Comparison of ENCODE assay signal across 30 cellular contexts in the genomic region with DNA sequence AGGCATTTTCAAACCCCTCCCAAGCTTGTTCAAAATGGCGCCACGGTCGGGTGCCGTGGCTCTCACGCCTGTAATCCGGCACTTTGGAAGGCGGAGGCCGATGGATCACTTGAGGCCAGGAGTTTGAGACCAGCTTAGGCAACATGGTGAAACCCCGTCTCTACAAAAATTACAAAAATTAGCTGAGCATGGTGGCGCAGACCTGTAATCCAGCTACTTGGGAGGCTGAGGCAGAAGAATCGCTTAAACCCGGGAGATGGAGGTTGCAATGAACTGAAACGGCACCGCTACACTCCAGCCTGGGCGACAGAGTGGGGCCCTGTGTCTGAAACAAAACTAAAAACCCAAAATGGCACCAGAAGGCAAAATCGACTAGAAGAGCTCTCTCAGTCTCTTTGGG.
"Had no signal": no experiment of that assay in that cellular context is flagged by ENCODE, and none has a peak within 500 bp of the region (broad histone marks: within the 10 kb centered on the region; RNA-seq: fewer than 3 reads in every experiment).

No MANE protein-coding gene starts in this region.

- H3K4me1 Mint-ChIP-seq: naive B cell; natural killer cell; stimulated activated naive B cell treated with anti-CD40 and anti-IgM and Interleukin-4, amounts not matched to agents 10 μg/mL and 1 μg/mL and 100 μg/mL, for 72 hours had no signal

- H3K9me3 Mint-ChIP-seq: mesothelial cell of epicardium; naive B cell; natural killer cell; nephron progenitor cell; neural progenitor cell; stimulated activated naive B cell treated with anti-CD40 and anti-IgM and Interleukin-4, amounts not matched to agents 10 μg/mL and 1 μg/mL and 100 μg/mL, for 72 hours had no signal

- H3K4me3 ChIP-seq: heart right ventricle, hepatocyte, left ventricle myocardium inferior, lung, neural progenitor cell, ovary, right atrium auricular region, right lobe of liver, smooth muscle cell, stomach, testis, thyroid gland, transverse colon, upper lobe of right lung had no signal

- FAIRE-seq: kidney, urothelium cell line had no signal

- DNase-seq: heart right ventricle; kidney; left colon; left ventricle myocardium inferior; mesendoderm; naive B cell; natural killer cell; nephron progenitor cell; occipital lobe; ovary; stimulated activated CD4-positive, alpha-beta T cell treated with anti-CD3 and anti-CD28 coated beads, Interleukin-15, amount 100 ng/mL, for 24 hours; stimulated activated CD4-positive, alpha-beta T cell treated with anti-CD3 and anti-CD28 coated beads, Interleukin-2, amount 100 ng/mL, for 24 hours; stimulated activated CD4-positive, alpha-beta T cell treated with anti-CD3 and anti-CD28 coated beads, Interleukin-4, amount 100 ng/mL, for 1 hour; stimulated activated naive B cell treated with anti-CD40 and anti-IgM and Interleukin-4, amounts not matched to agents 10 μg/mL and 1 μg/mL and 100 μg/mL, for 72 hours; stimulated activated naive CD8-positive, alpha-beta T cell treated with anti-CD3 and anti-CD28 coated beads, Interleukin-15, Interleukin-2, amounts not matched to agents 100 U/mL and 50 U/mL, for 24 hours; stomach; testis; thyroid gland; transverse colon; upper lobe of right lung had no signal

- H3K27ac ChIP-seq: hepatocyte, left ventricle myocardium inferior, neural progenitor cell, neutrophil, ovary, right atrium auricular region, right lobe of liver, stomach, testis, thyroid gland, transverse colon, upper lobe of right lung had no signal

- H3K4me3 Mint-ChIP-seq: mesothelial cell of epicardium; natural killer cell; nephron progenitor cell; neural progenitor cell; stimulated activated naive B cell treated with anti-CD40 and anti-IgM and Interleukin-4, amounts not matched to agents 10 μg/mL and 1 μg/mL and 100 μg/mL, for 72 hours had no signal

- H3K36me3 Mint-ChIP-seq: mesothelial cell of epicardium; naive B cell; natural killer cell; neural progenitor cell; stimulated activated naive B cell treated with anti-CD40 and anti-IgM and Interleukin-4, amounts not matched to agents 10 μg/mL and 1 μg/mL and 100 μg/mL, for 72 hours had no signal

- H3K27ac Mint-ChIP-seq: mesothelial cell of epicardium; natural killer cell; nephron progenitor cell; neural progenitor cell; progenitor cell of endocrine pancreas; stimulated activated naive B cell treated with anti-CD40 and anti-IgM and Interleukin-4, amounts not matched to agents 10 μg/mL and 1 μg/mL and 100 μg/mL, for 72 hours had no signal
